ENCODE assay signal across 13 cellular contexts in the genomic region with DNA sequence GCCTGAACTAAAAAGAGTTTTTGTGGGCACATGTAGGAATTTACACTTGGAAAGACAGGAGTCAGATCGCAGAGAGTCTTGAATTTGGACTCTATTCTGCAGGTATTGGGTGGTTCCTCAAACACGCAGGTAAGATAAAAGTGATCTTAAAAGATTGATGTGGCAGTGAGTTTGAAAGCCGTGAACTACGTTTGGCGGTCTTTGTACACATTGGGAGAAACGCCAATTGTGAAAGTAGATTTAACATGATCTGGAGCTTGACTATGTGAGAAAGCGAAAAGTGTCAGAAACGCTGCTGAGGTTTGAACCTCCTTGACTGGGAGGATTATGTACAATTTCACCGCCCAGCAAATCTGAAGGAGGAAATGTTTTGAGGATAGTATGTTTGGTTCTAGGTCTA. TPM values are rescaled to one million over a fixed set of nuclear protein-coding genes. Genes with fewer than 3 reads are reported as not detected.
DNase-seq lines count a peak whose midpoint lies in the region; ATAC-seq, FAIRE-seq and TF ChIP-seq lines count a peak whose summit lies in the region.
"Had no signal": no experiment of that assay in that cellular context is flagged by ENCODE, and none has a peak within 500 bp of the region (broad histone marks: within the 10 kb centered on the region; RNA-seq: fewer than 3 reads in every experiment).

No MANE protein-coding gene starts in this region.

- H3K27me3 Mint-ChIP-seq in CD4-positive, alpha-beta T cell = peaks cover 4% of the 10 kb centered on the region

- H3K27me3 ChIP-seq in CD4-positive, alpha-beta T cell (ENCODE audit: control insufficient read depth, insufficient read depth, low read length) = no peaks in the 10 kb centered on the region
- no peaks in the 10 kb centered on the region for H3K27me3 ChIP-seq in KMS-11 (ENCODE audit: insufficient read depth, low read depth)
- no peaks in the 10 kb centered on the region for H3K27me3 ChIP-seq in GM12878 (replicated peaks in 1 of 2; ENCODE audit: control insufficient read depth in 2 of 2, insufficient read depth in 2 of 2, low read length in 1 of 2)
- H3K27me3 ChIP-seq in mucosa of stomach (ENCODE audit: control insufficient read depth, insufficient read depth, low read length) = no peaks in the 10 kb centered on the region
- H3K27me3 ChIP-seq: tibial nerve had no signal

- H3K9ac ChIP-seq in KMS-11 (no peak overlapping the region), GM12878 (ENCODE audit: control insufficient read depth, insufficient read depth, low read length) (no peak overlapping the region), mucosa of stomach (ENCODE audit: low read length) (peak overlapping the region; percentile 89)

- H3K4me3 Mint-ChIP-seq in CD4-positive, alpha-beta T cell = peak overlapping the region; percentile 100

- SMC1A ChIA-PET in GM12878 (lab: Charles Lee; ENCODE audit: uncharacterized antibody, unreplicated experiment) = interaction anchor here (1.2 to 5.1 kb wide), 4 partner anchors 58 to 248 kb away, joined by 3 to 31 read pairs (median 10); a partner anchor contains a TSS

- RAD21 ChIA-PET in GM12878 (lab: Charles Lee; ENCODE audit: unreplicated experiment) = interaction anchor here (0.7 to 1.9 kb wide), 5 partner anchors 173 to 603 kb away, joined by 3 to 6 read pairs (median 5); a partner anchor contains a TSS

- no peak for DNase-seq in CD4-positive, alpha-beta T cell
- no peak for DNase-seq in GM12878 (ENCODE audit: low read depth, low spot score)
- no peak for DNase-seq in A172 (ENCODE audit: low spot score)
- no peak for DNase-seq in MV-4-11 (lab: John Stamatoyannopoulos, UW)
- no peak for DNase-seq in GM20000 (ENCODE audit: low spot score)
- DNase-seq in foreskin fibroblast = no peak
- DNase-seq: activated CD4-positive, alpha-beta T cell treated with anti-CD3 and anti-CD28 coated beads for 1 hour; left cardiac atrium; OCI-M1; stimulated activated CD4-positive, alpha-beta T cell treated with anti-CD3 and anti-CD28 coated beads, Interleukin-15, amount 100 ng/mL, for 24 hours had no signal

- H3K79me2 ChIP-seq in KMS-11 (ENCODE audit: insufficient read depth, low read depth) (peaks cover 25% of the 10 kb centered on the region), GM12878 (ENCODE audit: control insufficient read depth, insufficient read depth, low read length) (peaks cover 35% of the 10 kb centered on the region)

- H2AFZ ChIP-seq in KMS-11 (ENCODE audit: low read depth) = peak overlapping the region; percentile 87
- H2AFZ ChIP-seq in GM12878 (ENCODE audit: control insufficient read depth, low read depth, low read length) = peak overlapping the region; percentile 65; the same call in 1 of the 2 replicates

- POLR2A ChIA-PET in CD4-positive, alpha-beta T cell (lab: Charles Lee) = interaction anchor here (1.0 to 1.5 kb wide), 3 partner anchors 13 to 248 kb away, joined by 3 to 18 read pairs (median 10); a partner anchor contains a TSS
- POLR2A ChIA-PET in GM12878 (lab: Charles Lee) = interaction anchor here (1.5 kb wide), 1 partner anchor 48 kb away, joined by 3 read pairs; no protein-coding TSS in a partner anchor

- peaks cover 25% of the 10 kb centered on the region for H3K36me3 Mint-ChIP-seq in CD4-positive, alpha-beta T cell (ENCODE audit: low read depth)

- H3K9me3 ChIP-seq in CD4-positive, alpha-beta T cell (ENCODE audit: control insufficient read depth, low read length) = no peaks in the 10 kb centered on the region
- H3K9me3 ChIP-seq in GM12878 (replicated peaks; ENCODE audit: control insufficient read depth, insufficient read depth, low read length) (no peaks in the 10 kb centered on the region), mucosa of stomach (ENCODE audit: control insufficient read depth, low read length) (no peaks in the 10 kb centered on the region)
- H3K9me3 ChIP-seq: tibial nerve had no signal

- 92% methylated on average over 9 of the region's 9 CpGs for WGBS in GM12878 (ENCODE audit: insufficient coverage, insufficient replicate concordance, low lambda C conversion rate, missing lambda C conversion rate)

- no peak for TF ChIP-seq EP300 in GM12878 (IDR thresholded peaks at IDR 0.05; ENCODE audit: borderline replicate concordance in 1 of 2, control insufficient read depth in 1 of 2, low read depth in 2 of 2, low read length in 2 of 2)

- in situ Hi-C loops in GM12878 (cut with MboI) = no loop called here

- intact Hi-C loops in CD4-positive, alpha-beta T cell (cut with DNase I, micrococcal nuclease) = loop anchor here (2.0 to 10.0 kb wide), 5 partner anchors 29 to 324 kb away; a partner anchor contains a TSS
- intact Hi-C loops in GM12878 (cut with micrococcal nuclease; ENCODE audit: unreplicated experiment) = no loop called here

- H3K4me1 Mint-ChIP-seq in CD4-positive, alpha-beta T cell (ENCODE audit: low read depth) = peaks cover 26% of the 10 kb centered on the region

- TF ChIP-seq CTCF in CD4-positive, alpha-beta T cell (IDR thresholded peaks at IDR 0.05) = no peak
- TF ChIP-seq CTCF in KMS-11 (conservative IDR thresholded peaks at IDR 0.05; ENCODE audit: low read depth, low read length) (no peak), GM12878 (IDR thresholded peaks at IDR 0.05 in 2 of 3, conservative IDR thresholded peaks at IDR 0.05 in 1 of 3; ENCODE audit: control insufficient read depth in 2 of 3, extremely low read depth in 1 of 3, insufficient read depth in 1 of 3, low read depth in 3 of 3, low read length in 3 of 3) (no peak), GM20000 (IDR thresholded peaks at IDR 0.05; ENCODE audit: extremely low read depth, missing control alignments) (no peak), foreskin fibroblast (IDR thresholded peaks at IDR 0.05; ENCODE audit: low read depth, low read length) (no peak)

- H3K27ac Mint-ChIP-seq in CD4-positive, alpha-beta T cell = peak overlapping the region; percentile 92

- CTCF ChIA-PET in CD4-positive, alpha-beta T cell (lab: Charles Lee) = interaction anchor here (1.1 to 1.6 kb wide), 2 partner anchors 213 to 248 kb away, joined by 3 to 7 read pairs; a partner anchor contains a TSS
- CTCF ChIA-PET in GM12878 (lab: Yijun Ruan, JAX) = interaction anchor here (0.7 to 1.6 kb wide), 5 partner anchors 55 to 245 kb away, joined by 3 to 6 read pairs (median 4); no protein-coding TSS in a partner anchor

- H3K36me3 ChIP-seq in KMS-11 (ENCODE audit: insufficient read depth) (no peaks in the 10 kb centered on the region), GM12878 (ENCODE audit: control insufficient read depth in 2 of 2, insufficient read depth in 2 of 2, low read length in 1 of 2) (no peaks in the 10 kb centered on the region), mucosa of stomach (ENCODE audit: control insufficient read depth, insufficient read depth, low read length) (no peaks in the 10 kb centered on the region)
- H3K36me3 ChIP-seq: tibial nerve had no signal

- H3K4me1 ChIP-seq in KMS-11 (ENCODE audit: low read depth, poor library complexity, severe bottlenecking) = peaks cover 24% of the 10 kb centered on the region
- peaks cover 7% of the 10 kb centered on the region for H3K4me1 ChIP-seq in GM12878 (ENCODE audit: control insufficient read depth, insufficient read depth, low read length)
- H3K4me1 ChIP-seq in mucosa of stomach (ENCODE audit: control insufficient read depth, insufficient read depth, low read length) = no peaks in the 10 kb centered on the region

- no peak for TF ChIP-seq POLR2A in GM12878 (IDR thresholded peaks at IDR 0.05; ENCODE audit: low read depth, low read length)

- no peak overlapping the region for H3K27ac ChIP-seq in CD4-positive, alpha-beta T cell (ENCODE audit: low read depth, low read length)
- H3K27ac ChIP-seq in KMS-11 (no peak overlapping the region), GM12878 (ENCODE audit: control insufficient read depth, insufficient read depth) (no peak overlapping the region)

- no peak overlapping the region for H3K4me3 ChIP-seq in KMS-11 (IDR thresholded peaks at IDR 0.05; ENCODE audit: insufficient read depth, low read depth, low read length)
- no peak overlapping the region for H3K4me3 ChIP-seq in GM12878
- H3K4me3 ChIP-seq in mucosa of stomach (ENCODE audit: low read length) = peak overlapping the region; percentile 92
- H3K4me3 ChIP-seq in foreskin fibroblast (ENCODE audit: low read depth in 1 of 2, low read length in 2 of 2) = no peak overlapping the region

- no peak for ATAC-seq in CD4-positive, alpha-beta T cell (ENCODE audit: poor library complexity)
- no peak for ATAC-seq in GM12878

- FAIRE-seq in GM12878 (lab: Jason Lieb, UNC) = no peak

- no peaks in the 10 kb centered on the region for H3K9me3 Mint-ChIP-seq in CD4-positive, alpha-beta T cell

- peak overlapping the region; percentile 66 for H3K4me2 ChIP-seq in KMS-11
- H3K4me2 ChIP-seq in GM12878 (ENCODE audit: control insufficient read depth, insufficient read depth) = peak overlapping the region; percentile 94

- H4K20me1 ChIP-seq in KMS-11 (ENCODE audit: insufficient read depth) (no peaks in the 10 kb centered on the region), GM12878 (ENCODE audit: control insufficient read depth, insufficient read depth) (no peaks in the 10 kb centered on the region)

- no peak for TF ChIP-seq RAD21 in GM12878 (IDR thresholded peaks at IDR 0.05; ENCODE audit: insufficient read depth, low read depth, low read length)

- BruUV-seq in GM12878 (replicated peaks; lab: Mats Ljungman, UMichigan) = no TSS peak

TF ChIP-seq in GM12878, 131 proteins besides CTCF, POLR2A, EP300 and RAD21:
- TF ChIP-seq ZNF207 (IDR thresholded peaks at IDR 0.05; ENCODE audit: borderline replicate concordance) (no peak), PAX8 (IDR thresholded peaks at IDR 0.05) (no peak), SMAD5 (IDR thresholded peaks at IDR 0.05; ENCODE audit: low read depth) (no peak), DPF2 (IDR thresholded peaks at IDR 0.05) (no peak), IKZF2 (IDR thresholded peaks at IDR 0.05) (no peak)
TF ChIP-seq in GM12878: peak in this region for 0.

RNA-seq across cellular contexts. Expression of a gene that starts 1.5 kb away (rescaled TPM):
- 10 to 100 TPM; 44.3 to 46.2 TPM for total RNA-seq in CD4-positive, alpha-beta T cell
- 29.8 and 32.8 TPM in 2 replicates for total RNA-seq in GM12878 (2013; cell fraction: nucleolus; rRNA removed)
- 32.1 and 33.7 TPM in 2 replicates for total RNA-seq in GM12878 (2014; rRNA removed)
- total RNA-seq in GM12878 (2014; rRNA removed; fragmentation: Illumina TruSeq; extraction: Trizol) = 27.8 and 28.8 TPM in 2 replicates
- total RNA-seq in GM12878 (2021) = 33.2 and 33.8 TPM in 2 replicates
- polyA plus RNA-seq in GM12878 (2011; ENCODE audit: low read depth) = 14.4 TPM
- 40.6 and 59.7 TPM in 2 replicates for polyA plus RNA-seq in GM12878 (2011; rRNA removed)
- 18.9 and 19.7 TPM in 2 replicates for polyA plus RNA-seq in GM12878 (2011; cell fraction: cytosol; rRNA removed)
- polyA plus RNA-seq in GM12878 (2011; cell fraction: nucleus; rRNA removed) = 14.5 and 16.0 TPM in 2 replicates
- polyA plus RNA-seq in GM12878 (2012) = 18.5 and 29.1 TPM in 2 replicates
- polyA plus RNA-seq in GM12878 (2014; fragmentation: Illumina TruSeq; extraction: Trizol) = 35.7 and 47.3 TPM in 2 replicates
- polyA plus RNA-seq in GM12878 (2014; fragmentation: Nextera tagmentation; extraction: Ambion mirVana) = 10 to 100 TPM; 15.4 to 18.2 TPM
- 21.7 and 25.1 TPM in 2 replicates for polyA plus RNA-seq in GM12878 (2014; rRNA removed)
- 10 to 100 TPM; 32.8 to 39.3 TPM for polyA plus RNA-seq in GM12878 (2016; fragmentation: Nextera tagmentation; extraction: Ambion mirVana)
- 13.4 and 18.4 TPM in 2 replicates for polyA minus RNA-seq in GM12878 (2011; rRNA and poly(A)+ RNA removed)
- 10.0 and 10.5 TPM in 2 replicates for polyA minus RNA-seq in GM12878 (2011; cell fraction: cytosol; rRNA and poly(A)+ RNA removed)
- polyA minus RNA-seq in GM12878 (2011; cell fraction: nucleus; rRNA and poly(A)+ RNA removed) = 8.9 and 16.2 TPM in 2 replicates
- 24.4 and 26.6 TPM in 2 replicates for total RNA-seq in A172 (2014; rRNA removed; shearing (Covaris generic))
